In genomic region chr4:84971319-84971932, GRCh38 we compare ENCODE assay signal across 8 cellular contexts. TPM values are rescaled to one million over a fixed set of nuclear protein-coding genes. Genes with fewer than 3 reads are reported as not detected.
DNase-seq lines count a peak whose midpoint lies in the region; ATAC-seq, FAIRE-seq and TF ChIP-seq lines count a peak whose summit lies in the region.
"Had no signal": no experiment of that assay in that cellular context is flagged by ENCODE, and none has a peak within 500 bp of the region (broad histone marks: within the 10 kb centered on the region; RNA-seq: fewer than 3 reads in every experiment).

No MANE protein-coding gene starts in this region.

- H3K27me3 ChIP-seq in GM06990 (replicated peaks; ENCODE audit: control insufficient read depth, insufficient read depth, low read length) = no peaks in the 10 kb centered on the region
- no peaks in the 10 kb centered on the region for H3K27me3 ChIP-seq in gastrocnemius medialis

- intact Hi-C loops in gastrocnemius medialis (cut with DNase I; ENCODE audit: low total_unique reads) = loop anchor here (1.0 kb wide), 1 partner anchor 221 kb away; no protein-coding TSS in a partner anchor

- DNase-seq in GM06990 (ENCODE audit: extremely low read depth, insufficient read length) (no peak), HTR-8/SVneo (ENCODE audit: insufficient read length, low spot score) (peak; percentile 24), RPMI7951 (ENCODE audit: low read depth) (peak; percentile 53), fibroblast of gingiva (ENCODE audit: low read depth) (peak; percentile 50), gastrocnemius medialis (no peak), substantia nigra (lab: John Stamatoyannopoulos, UW) (no peak)
- DNase-seq: naive B cell had no signal

- H3K27ac ChIP-seq in gastrocnemius medialis = no peak overlapping the region
- H3K27ac ChIP-seq in substantia nigra (ENCODE audit: low read depth, low read length, poor library complexity, severe bottlenecking) = no peak overlapping the region

- peak; percentile 21 for TF ChIP-seq CTCF in GM06990 (IDR thresholded peaks at IDR 0.05; ENCODE audit: insufficient read depth, low read length, poor library complexity, severe bottlenecking)
- TF ChIP-seq CTCF in gastrocnemius medialis (IDR thresholded peaks at IDR 0.05 in 4 of 5, conservative IDR thresholded peaks at IDR 0.05 in 1 of 5) = peak; percentile 52 to 76 (median 57)

- H3K36me3 ChIP-seq in GM06990 (ENCODE audit: control insufficient read depth, insufficient read depth, low read length) (no peaks in the 10 kb centered on the region), gastrocnemius medialis (no peaks in the 10 kb centered on the region)

- in situ Hi-C loops in gastrocnemius medialis (cut with MboI; ENCODE audit: low sequenced_read_pairs in 4 of 4) = loop anchor here in 3 of 4 donors (5.0 to 25.0 kb wide), 4 partner anchors 134 to 219 kb away; no protein-coding TSS in a partner anchor

- peaks cover 6 to 16% of the 10 kb centered on the region in 2 donors for H3K4me1 ChIP-seq in gastrocnemius medialis

- ATAC-seq in gastrocnemius medialis (no peak), HG03045 (IDR thresholded peaks at IDR 0.05; ENCODE audit: unreplicated experiment) (no peak)

- FAIRE-seq in HTR-8/SVneo (lab: Jason Lieb, UNC) = no peak

- H3K4me3 ChIP-seq in GM06990 (replicated peaks; ENCODE audit: low read depth, low read length) (no peak overlapping the region), gastrocnemius medialis (no peak overlapping the region)

- H3K9me3 ChIP-seq in gastrocnemius medialis = no peaks in the 10 kb centered on the region

- no peak for TF ChIP-seq POLR2A in gastrocnemius medialis (IDR thresholded peaks at IDR 0.05)

RNA-seq across cellular contexts. Expression of gene WDFY3, which starts 4.9 kb away (rescaled TPM):
- 18.0 and 22.7 TPM in 2 replicates for total RNA-seq in RPMI7951 (2014; rRNA removed; shearing (Covaris generic))
- 10 to 100 TPM; 28.3 to 65.9 (median 36.4) TPM for total RNA-seq in gastrocnemius medialis

Comparison
In these comparisons a context has a peak if more than half of its experiments do, and no peak if none do; other contexts are left out.
1. DNase-seq: peak in HTR-8/SVneo (single experiment), RPMI7951 (single experiment) and fibroblast of gingiva (single experiment); none in GM06990 (single experiment), gastrocnemius medialis (0 of 2) and substantia nigra (0 of 49).